In genomic region chr2:125870746-125871145, GRCh38 we compare ENCODE assay signal across 17 cellular contexts.
DNase-seq lines count a peak whose midpoint lies in the region; ATAC-seq and TF ChIP-seq lines count a peak whose summit lies in the region.
"Had no signal": no experiment of that assay in that cellular context is flagged by ENCODE, and none has a peak within 500 bp of the region (broad histone marks: within the 10 kb centered on the region; RNA-seq: fewer than 3 reads in every experiment).

No MANE protein-coding gene starts in this region.

- H4K20me1 ChIP-seq in Karpas-422 (ENCODE audit: insufficient read depth, low read depth, low read length) = no peaks in the 10 kb centered on the region
- H4K20me1 ChIP-seq: BLaER1 had no signal

- no peak overlapping the region for H3K27ac ChIP-seq in Karpas-422 (ENCODE audit: low read length)
- H3K27ac ChIP-seq: 22Rv1, A549, BLaER1 had no signal

- H3K27me3 ChIP-seq in BE2C = no peaks in the 10 kb centered on the region
- no peaks in the 10 kb centered on the region for H3K27me3 ChIP-seq in Karpas-422 (ENCODE audit: low read length)
- H3K27me3 ChIP-seq: BLaER1 had no signal

- H3K4me2 ChIP-seq in Karpas-422 (ENCODE audit: low read depth, low read length, poor library complexity, severe bottlenecking) = no peak overlapping the region
- H3K4me2 ChIP-seq: A549, BLaER1 had no signal

- H3K9ac ChIP-seq in Karpas-422 (ENCODE audit: low read length) = no peak overlapping the region
- H3K9ac ChIP-seq: BLaER1 had no signal

- 0 out of 2 replicates have a peak overlapping the region, but pooled peaks have one; percentile 13 for H2AFZ ChIP-seq in Karpas-422 (ENCODE audit: low read length)

- H3K4me3 ChIP-seq in BE2C (ENCODE audit: low read depth, low read length) (no peak overlapping the region), Karpas-422 (ENCODE audit: low read length) (no peak overlapping the region)
- H3K4me3 ChIP-seq: A549, BLaER1 had no signal

- no peak for ATAC-seq in HG02884 (IDR thresholded peaks at IDR 0.05; ENCODE audit: unreplicated experiment)
- ATAC-seq: A549 had no signal

- no peak for TF ChIP-seq CTCF in BE2C (IDR thresholded peaks at IDR 0.05; ENCODE audit: low read depth, low read length)

- no peaks in the 10 kb centered on the region for H3K9me2 ChIP-seq in Karpas-422 (replicated peaks; ENCODE audit: insufficient read depth, low read length)

- no peaks in the 10 kb centered on the region for H3K79me2 ChIP-seq in Karpas-422 (ENCODE audit: low read length)

- peak; percentile 3 for DNase-seq in BE2C
- no peak for DNase-seq in Karpas-422
- DNase-seq in islet precursor cell = peak; percentile 55
- DNase-seq in EL = no peak
- no peak for DNase-seq in NOMO-1 treated with dmso at 0.1 percent for 144 hours (lab: John Stamatoyannopoulos, UW; ENCODE audit: unreplicated experiment)
- DNase-seq: AML-193; C1 segment of cervical spinal cord; CD4-positive, alpha-beta memory T cell; CD4-positive, CD25-positive, alpha-beta regulatory T cell; CD8-positive, alpha-beta memory T cell; COR-L47; DMS79 treated with DMSO at 0.1 percent for 48 hours; GF-D8 had no signal

- H3K36me3 ChIP-seq in BE2C (no peaks in the 10 kb centered on the region), Karpas-422 (ENCODE audit: insufficient read depth, low read length) (no peaks in the 10 kb centered on the region; the same call in 1 of the 2 replicates)
- H3K36me3 ChIP-seq: BLaER1 had no signal

- H3K9me3 ChIP-seq in BE2C (no peaks in the 10 kb centered on the region), Karpas-422 (ENCODE audit: low read length) (no peaks in the 10 kb centered on the region)
- H3K9me3 ChIP-seq: A549, BLaER1 had no signal

- H3K4me1 ChIP-seq in BE2C = no peaks in the 10 kb centered on the region
- H3K4me1 ChIP-seq in Karpas-422 (ENCODE audit: low read length) = no peaks in the 10 kb centered on the region
- H3K4me1 ChIP-seq: A549, BLaER1 had no signal

Comparison
In these comparisons a context has a peak if more than half of its experiments do, and no peak if none do; other contexts are left out.
1. DNase-seq: peak in BE2C (single experiment) and islet precursor cell (single experiment); none in Karpas-422 (single experiment), EL (single experiment) and NOMO-1 treated with dmso at 0.1 percent for 144 hours (single experiment).